In genomic region chr12:78641837-78642423, GRCh38 we compare ENCODE assay signal across 17 cellular contexts.
DNase-seq lines count a peak whose midpoint lies in the region; ATAC-seq and TF ChIP-seq lines count a peak whose summit lies in the region.
"Had no signal": no experiment of that assay in that cellular context is flagged by ENCODE, and none has a peak within 500 bp of the region (broad histone marks: within the 10 kb centered on the region; RNA-seq: fewer than 3 reads in every experiment).

No MANE protein-coding gene starts in this region.

- H3K9me3 ChIP-seq in Karpas-422 (ENCODE audit: low read length) = 0 out of 2 replicates have a peak, but pooled peaks cover 3% of the 10 kb centered on the region
- H3K9me3 ChIP-seq: psoas muscle had no signal

- H3K27me3 Mint-ChIP-seq in neural crest cell (ENCODE audit: low read depth) = no peaks in the 10 kb centered on the region

- no peaks in the 10 kb centered on the region for H3K36me3 Mint-ChIP-seq in neural crest cell (ENCODE audit: low read depth)

- no peaks in the 10 kb centered on the region for H3K36me3 ChIP-seq in Karpas-422 (ENCODE audit: insufficient read depth, low read length)

- no peaks in the 10 kb centered on the region for H3K27me3 ChIP-seq in Karpas-422 (ENCODE audit: low read length)
- H3K27me3 ChIP-seq: dorsolateral prefrontal cortex had no signal

- H3K4me2 ChIP-seq in Karpas-422 (ENCODE audit: low read depth, low read length, poor library complexity, severe bottlenecking) = no peak overlapping the region

- no peaks in the 10 kb centered on the region for H3K79me2 ChIP-seq in Karpas-422 (ENCODE audit: low read length)

- no peaks in the 10 kb centered on the region for H3K9me2 ChIP-seq in Karpas-422 (replicated peaks; ENCODE audit: insufficient read depth, low read length)

- no peaks in the 10 kb centered on the region for H3K4me1 Mint-ChIP-seq in neural crest cell

- no peak overlapping the region for H2AFZ ChIP-seq in Karpas-422 (ENCODE audit: low read length)

- no peak overlapping the region for H3K27ac ChIP-seq in Karpas-422 (ENCODE audit: low read length)
- H3K27ac ChIP-seq: dorsolateral prefrontal cortex, psoas muscle had no signal

- H3K4me1 ChIP-seq in Karpas-422 (ENCODE audit: low read length) = no peaks in the 10 kb centered on the region
- H3K4me1 ChIP-seq: psoas muscle had no signal

- DNase-seq in DMS53 (lab: John Stamatoyannopoulos, UW) (peak; percentile 44), DMS53 treated with DMSO at 0.1 percent for 48 hours (lab: John Stamatoyannopoulos, UW; ENCODE audit: unreplicated experiment) (no peak), NCI-H226 (peak; percentile 33), cardiac fibroblast (ENCODE audit: low read depth in 2 of 2) (peak; percentile 39 to 42), neural crest cell (ENCODE audit: low read depth, low spot score) (no peak), Karpas-422 (no peak)
- no peak for DNase-seq in stimulated activated CD4-positive, alpha-beta T cell treated with anti-CD3 and anti-CD28 coated beads, Interleukin-1b, Interleukin-23, amount 100 ng/mL, for 48 hours
- DNase-seq: 8988T; activated CD4-positive, alpha-beta T cell treated with anti-CD3 and anti-CD28 coated beads for 48 hours; activated T-cell treated with anti-CD3 and anti-CD28 coated beads, Interleukin-2, amount 50 U/mL, for 48 hours; amygdala; dorsolateral prefrontal cortex; KG1; NCI-H1930; psoas muscle had no signal

- no peak overlapping the region for H3K27ac Mint-ChIP-seq in neural crest cell (ENCODE audit: unreplicated experiment)
- H3K27ac Mint-ChIP-seq: T-helper 1 cell treated with Interleukin-12 subunit alpha and Interleukin-12 subunit beta and Interleukin-4 antibody, amounts not matched to agents 30 μg/mL and 1 μg/mL, for 36 hours had no signal

- H3K9ac ChIP-seq in Karpas-422 (ENCODE audit: low read length) = no peak overlapping the region

- no peak for ATAC-seq in GM19395 (IDR thresholded peaks at IDR 0.05; ENCODE audit: unreplicated experiment)
- ATAC-seq: psoas muscle had no signal

- H3K4me3 Mint-ChIP-seq in neural crest cell = no peak overlapping the region
- H3K4me3 Mint-ChIP-seq: T-helper 1 cell treated with Interleukin-12 subunit alpha and Interleukin-12 subunit beta and Interleukin-4 antibody, amounts not matched to agents 30 μg/mL and 1 μg/mL, for 36 hours had no signal

- no peaks in the 10 kb centered on the region for H3K9me3 Mint-ChIP-seq in neural crest cell
- H3K9me3 Mint-ChIP-seq: T-helper 1 cell treated with Interleukin-12 subunit alpha and Interleukin-12 subunit beta and Interleukin-4 antibody, amounts not matched to agents 30 μg/mL and 1 μg/mL, for 36 hours had no signal

- no peaks in the 10 kb centered on the region for H4K20me1 ChIP-seq in Karpas-422 (ENCODE audit: insufficient read depth, low read depth, low read length)

- TF ChIP-seq CTCF in cardiac fibroblast (IDR thresholded peaks at IDR 0.05; ENCODE audit: low read depth, low read length) = no peak
- TF ChIP-seq CTCF in neural crest cell (conservative IDR thresholded peaks at IDR 0.05) = peak; percentile 29

- no peak overlapping the region for H3K4me3 ChIP-seq in cardiac fibroblast (replicated peaks in 1 of 2; ENCODE audit: low read depth in 2 of 2, low read length in 2 of 2)
- H3K4me3 ChIP-seq in Karpas-422 (ENCODE audit: low read length) = no peak overlapping the region
- H3K4me3 ChIP-seq: dorsolateral prefrontal cortex, psoas muscle had no signal

Comparison
In these comparisons a context has a peak if more than half of its experiments do, and no peak if none do; other contexts are left out.
1. DNase-seq: peak in DMS53 (single experiment), NCI-H226 (single experiment) and cardiac fibroblast (2 of 2); none in DMS53 treated with DMSO at 0.1 percent for 48 hours (single experiment), neural crest cell (single experiment), stimulated activated CD4-positive, alpha-beta T cell treated with anti-CD3 and anti-CD28 coated beads, Interleukin-1b, Interleukin-23, amount 100 ng/mL, for 48 hours (single experiment) and Karpas-422 (single experiment).